In genomic region chr10:74826142-74827044, GRCh38 we compare ENCODE assay signal across 8 cellular contexts. TPM values are rescaled to one million over a fixed set of nuclear protein-coding genes. Genes with fewer than 3 reads are reported as not detected.
A peak's percentile ranks its signal among the peaks of the same experiment; 100 is the strongest.
DNase-seq lines count a peak whose midpoint lies in the region; ATAC-seq, FAIRE-seq and TF ChIP-seq lines count a peak whose summit lies in the region.

Gene KAT6B (plus strand): TSS chr10:74826600. CDS start chr10:74842858, 16,258 bp downstream.

- peak within 1 kb of the TSS; percentile 86 to 97 for H3K4me3 ChIP-seq in body of pancreas

- DNase-seq in NCI-H2107 treated with DMSO at 0.1 percent for 48 hours (lab: John Stamatoyannopoulos, UW; ENCODE audit: unreplicated experiment), result peak; percentile 98
- DNase-seq in body of pancreas, result peak; percentile 100
- DNase-seq in iPS DF 19.7 (ENCODE audit: low read depth, low spot score), result peak; percentile 99
- peak; percentile 100 for DNase-seq in sciatic nerve (ENCODE audit: low spot score)

- peak; percentile 98 for FAIRE-seq in A204.1 (lab: Jason Lieb, UNC)
- FAIRE-seq in TTC549 (lab: Jason Lieb, UNC), result peak; percentile 90

- ATAC-seq in GM18520 (IDR thresholded peaks at IDR 0.05; ENCODE audit: unreplicated experiment) (peak; percentile 94), HG03064 (IDR thresholded peaks at IDR 0.05; ENCODE audit: low read depth, unreplicated experiment) (peak; percentile 81), body of pancreas (peak; percentile 88), sciatic nerve (peak; percentile 97)

- TF ChIP-seq POLR2A in body of pancreas (IDR thresholded peaks at IDR 0.05), result peak; percentile 37 to 84 (median 79)

- intact Hi-C loops in body of pancreas (cut with DNase I), result no loop called here
- intact Hi-C loops in sciatic nerve (cut with DNase I), result no loop called here

- peak in 3 of 7 experiments; percentile 34 to 38 (median 37) for TF ChIP-seq CTCF in body of pancreas (IDR thresholded peaks at IDR 0.05)

- H3K9me3 ChIP-seq in body of pancreas, result no peaks in the 10 kb centered on the region

- H3K36me3 ChIP-seq in body of pancreas (replicated peaks in 1 of 2; ENCODE audit: insufficient read depth in 1 of 2, low read depth in 2 of 2), result no peaks in the 10 kb centered on the region

- H3K27ac ChIP-seq in body of pancreas, result peak within 1 kb of the TSS; percentile 98 to 100 (median 100)

- 0% methylated on average over 17 to 43 of the region's 67 CpGs for WGBS in body of pancreas, 2 donors

- no peaks in the 10 kb centered on the region for H3K27me3 ChIP-seq in body of pancreas

- peaks cover 64% of the 10 kb centered on the region for H3K4me1 ChIP-seq in body of pancreas

RNA-seq across cellular contexts. Expression of gene KAT6B, which starts in this region (rescaled TPM):
- total RNA-seq in body of pancreas (10 to 100 TPM; 39.9 to 45.9 TPM), sciatic nerve (57.3 TPM)

Comparison
In these comparisons a context has a peak if more than half of its experiments do, and no peak if none do; other contexts are left out.
1. Peak in every context shown above with its lines: DNase-seq, ATAC-seq, H3K4me3 ChIP-seq and H3K27ac ChIP-seq.